In genomic region chr16:47045459-47045858, GRCh38 we compare ENCODE assay signal across 20 cellular contexts.
DNase-seq lines count a peak whose midpoint lies in the region; ATAC-seq and TF ChIP-seq lines count a peak whose summit lies in the region.
"Had no signal": no experiment of that assay in that cellular context is flagged by ENCODE, and none has a peak within 500 bp of the region (broad histone marks: within the 10 kb centered on the region; RNA-seq: fewer than 3 reads in every experiment).

No MANE protein-coding gene starts in this region.

- TF ChIP-seq CTCF in hepatocyte (IDR thresholded peaks at IDR 0.05; ENCODE audit: poor library complexity): no peak
- no peak for TF ChIP-seq CTCF in A673 (conservative IDR thresholded peaks at IDR 0.05; ENCODE audit: low read depth, low read length)

- H3K4me3 ChIP-seq in BLaER1 treated with 17β-estradiol and CSF1 and Interleukin-3, amounts not matched to agents 10 nM and 100 nM: no peak overlapping the region
- H3K4me3 ChIP-seq in Jurkat, Clone E6-1 (ENCODE audit: low read length): no peak overlapping the region
- H3K4me3 ChIP-seq in hepatocyte (no peak overlapping the region), A673 (ENCODE audit: low read depth, low read length, poor library complexity, severe bottlenecking) (no peak overlapping the region)
- H3K4me3 ChIP-seq: MG63, sigmoid colon, SJSA1 had no signal

- no TSS peak for BruUV-seq in A673 (replicated peaks; lab: Mats Ljungman, UMichigan)

- WGBS in hepatocyte (ENCODE audit: low lambda C conversion rate, missing lambda C conversion rate): 23% methylated on average over 3 of the region's 3 CpGs

- POLR2A ChIA-PET in A673 (lab: Charles Lee; ENCODE audit: low non-redundant PET): no interaction called here

- intact Hi-C loops in A673 (cut with micrococcal nuclease; ENCODE audit: unreplicated experiment): no loop called here

- no peaks in the 10 kb centered on the region for H3K9me3 ChIP-seq in BLaER1 treated with 17β-estradiol and CSF1 and Interleukin-3, amounts not matched to agents 10 nM and 100 nM (replicated peaks in 1 of 11)
- no peaks in the 10 kb centered on the region for H3K9me3 ChIP-seq in hepatocyte (ENCODE audit: low read depth)
- no peaks in the 10 kb centered on the region for H3K9me3 ChIP-seq in A673 (ENCODE audit: low read depth, low read length, poor library complexity, severe bottlenecking)
- H3K9me3 ChIP-seq: MG63, sigmoid colon, SJSA1 had no signal

- no peaks in the 10 kb centered on the region for H3K9me2 ChIP-seq in hepatocyte (replicated peaks; ENCODE audit: insufficient read depth)

- peak; percentile 38 for DNase-seq in Jurkat, Clone E6-1 (ENCODE audit: low read depth, low spot score)
- peak; percentile 24 for DNase-seq in RPMI7951 (ENCODE audit: low read depth)
- peak; percentile 16 for DNase-seq in glomerular visceral epithelial cell (ENCODE audit: extremely low spot score)
- no peak for DNase-seq in hepatocyte (ENCODE audit: low spot score)
- no peak for DNase-seq in HK-2 (ENCODE audit: unreplicated experiment)
- DNase-seq in A673 (ENCODE audit: low spot score): no peak
- DNase-seq: activated CD4-positive, alpha-beta T cell treated with anti-CD3 and anti-CD28 coated beads for 1 hour; activated effector memory CD4-positive, alpha-beta T cell treated with Interleukin-2 at 50 U/mL for 16 hours; amniotic stem cell; left ventricle myocardium superior; MG63; NCI-H2029; NCI-H510A; occipital lobe; sigmoid colon; stimulated activated CD4-positive, alpha-beta T cell treated with anti-CD3 and anti-CD28 coated beads, Interleukin-2, amount 100 ng/mL, for 24 hours had no signal

- ATAC-seq in HG02678 (IDR thresholded peaks at IDR 0.05; ENCODE audit: unreplicated experiment): no peak
- ATAC-seq: esophagus mucosa had no signal

- H3K4me2 ChIP-seq in BLaER1 treated with 17β-estradiol and CSF1 and Interleukin-3, amounts not matched to agents 10 nM and 100 nM: peak overlapping the region; percentile 13 to 53 (median 47); a peak in 20 of 22 replicates
- H3K4me2 ChIP-seq in hepatocyte: no peak overlapping the region

- H3K27ac ChIP-seq in BLaER1 treated with 17β-estradiol and CSF1 and Interleukin-3, amounts not matched to agents 10 nM and 100 nM: no peak overlapping the region
- H3K27ac ChIP-seq in hepatocyte (no peak overlapping the region), A673 (ENCODE audit: low read depth, low read length, poor library complexity, severe bottlenecking) (no peak overlapping the region)
- H3K27ac ChIP-seq: sigmoid colon, SJSA1 had no signal

- H3K36me3 ChIP-seq in BLaER1 treated with 17β-estradiol and CSF1 and Interleukin-3, amounts not matched to agents 10 nM and 100 nM: no peaks in the 10 kb centered on the region
- H3K36me3 ChIP-seq in hepatocyte (replicated peaks; ENCODE audit: insufficient read depth, low read depth): no peaks in the 10 kb centered on the region
- H3K36me3 ChIP-seq in A673 (ENCODE audit: insufficient read depth, low read length, poor library complexity, severe bottlenecking): no peaks in the 10 kb centered on the region
- H3K36me3 ChIP-seq: MG63, sigmoid colon, SJSA1 had no signal

- no peak overlapping the region for H2AFZ ChIP-seq in hepatocyte

- H3K4me1 ChIP-seq in BLaER1 treated with 17β-estradiol and CSF1 and Interleukin-3, amounts not matched to agents 10 nM and 100 nM: peaks cover 12 to 33% (median 23%) of the 10 kb centered on the region in 10 experiments; a peak in 19 of 20 replicates
- H3K4me1 ChIP-seq in hepatocyte (ENCODE audit: insufficient read depth) (no peaks in the 10 kb centered on the region), A673 (ENCODE audit: insufficient read depth, low read length, poor library complexity, severe bottlenecking) (no peaks in the 10 kb centered on the region)
- H3K4me1 ChIP-seq: sigmoid colon, SJSA1 had no signal

- H3K79me2 ChIP-seq in hepatocyte: no peaks in the 10 kb centered on the region

- H3K9ac ChIP-seq in BLaER1 treated with 17β-estradiol and CSF1 and Interleukin-3, amounts not matched to agents 10 nM and 100 nM: no peak overlapping the region

- H4K20me1 ChIP-seq in BLaER1 treated with 17β-estradiol and CSF1 and Interleukin-3, amounts not matched to agents 10 nM and 100 nM: no peaks in the 10 kb centered on the region
- no peaks in the 10 kb centered on the region for H4K20me1 ChIP-seq in hepatocyte (ENCODE audit: insufficient read depth, poor library complexity, severe bottlenecking)

- no peaks in the 10 kb centered on the region for H3K27me3 ChIP-seq in BLaER1 treated with 17β-estradiol and CSF1 and Interleukin-3, amounts not matched to agents 10 nM and 100 nM
- H3K27me3 ChIP-seq in hepatocyte: no peaks in the 10 kb centered on the region
- no peaks in the 10 kb centered on the region for H3K27me3 ChIP-seq in A673 (replicated peaks; ENCODE audit: insufficient read depth, low read depth, low read length, poor library complexity)
- H3K27me3 ChIP-seq: MG63, sigmoid colon, SJSA1 had no signal

- CTCF ChIA-PET in A673 (lab: Charles Lee): no interaction called here

Comparison
In these comparisons a context has a peak if more than half of its experiments do, and no peak if none do; other contexts are left out.
1. DNase-seq: peak in Jurkat, Clone E6-1 (single experiment), RPMI7951 (single experiment) and glomerular visceral epithelial cell (single experiment); none in hepatocyte (single experiment), HK-2 (single experiment) and A673 (single experiment).